Comparison of ENCODE assay signal across 20 cellular contexts in the genomic region with DNA sequence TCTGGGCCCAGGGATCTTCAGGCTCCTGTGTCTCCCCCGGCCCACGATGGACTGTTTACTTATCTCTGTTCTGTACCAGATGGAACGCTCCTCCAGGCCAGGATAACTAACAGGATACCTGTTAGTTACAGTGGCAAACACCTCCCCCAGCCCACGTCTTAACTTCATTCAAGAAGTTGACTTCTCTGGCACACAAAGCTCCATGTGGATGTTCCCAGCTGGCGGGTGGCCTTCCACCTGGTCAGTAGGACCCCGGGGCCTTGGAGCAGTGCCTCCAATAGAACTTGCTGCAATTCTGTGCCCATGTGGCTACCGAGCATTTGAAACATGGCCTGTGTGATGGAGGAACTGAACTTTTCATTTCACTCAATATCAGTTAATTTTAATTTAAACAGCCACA.
DNase-seq lines count a peak whose midpoint lies in the region; ATAC-seq and TF ChIP-seq lines count a peak whose summit lies in the region.
"Had no signal": no experiment of that assay in that cellular context is flagged by ENCODE, and none has a peak within 500 bp of the region (broad histone marks: within the 10 kb centered on the region; RNA-seq: fewer than 3 reads in every experiment).

No MANE protein-coding gene starts in this region.

- H3K36me3 ChIP-seq in BLaER1 (no peaks in the 10 kb centered on the region), lower lobe of right lung (no peaks in the 10 kb centered on the region), breast epithelium (no peaks in the 10 kb centered on the region)
- H3K36me3 ChIP-seq: BLaER1 treated with 17β-estradiol and CSF1 and Interleukin-3, amounts not matched to agents 10 nM and 100 nM had no signal

- H3K9me3 ChIP-seq in BLaER1 (no peaks in the 10 kb centered on the region), lower lobe of right lung (no peaks in the 10 kb centered on the region), breast epithelium (no peaks in the 10 kb centered on the region)
- H3K9me3 ChIP-seq: BLaER1 treated with 17β-estradiol and CSF1 and Interleukin-3, amounts not matched to agents 10 nM and 100 nM had no signal

- TF ChIP-seq POLR2A in breast epithelium (IDR thresholded peaks at IDR 0.05) = no peak

- no peaks in the 10 kb centered on the region for H3K9me3 Mint-ChIP-seq in activated naive CD4-positive, alpha-beta T cell treated with anti-CD3 and anti-CD28 coated beads, Interleukin-2, amount 50 U/mL, for 24 hours
- H3K9me3 Mint-ChIP-seq: CD14-positive monocyte; CD4-positive, alpha-beta T cell; CD8-positive, alpha-beta memory T cell had no signal

- intact Hi-C loops in lower lobe of right lung (cut with DNase I) = no loop called here
- intact Hi-C loops in breast epithelium (cut with DNase I; ENCODE audit: low total_unique reads) = no loop called here

- H3K4me3 ChIP-seq in BLaER1 (no peak overlapping the region), lower lobe of right lung (no peak overlapping the region), breast epithelium (no peak overlapping the region)
- H3K4me3 ChIP-seq: BLaER1 treated with 17β-estradiol and CSF1 and Interleukin-3, amounts not matched to agents 10 nM and 100 nM; GM12878; GM23248 had no signal

- H3K4me1 ChIP-seq in BLaER1 (peaks cover 56% of the 10 kb centered on the region), lower lobe of right lung (peaks cover 4% of the 10 kb centered on the region), breast epithelium (no peaks in the 10 kb centered on the region)

- 0 out of 2 replicates have a peak overlapping the region, but pooled peaks have one; percentile 83 for H3K4me2 ChIP-seq in BLaER1

- H3K4me3 Mint-ChIP-seq in activated naive CD4-positive, alpha-beta T cell treated with anti-CD3 and anti-CD28 coated beads, Interleukin-2, amount 50 U/mL, for 24 hours = no peak overlapping the region
- H3K4me3 Mint-ChIP-seq: B cell; CD14-positive monocyte; CD4-positive, alpha-beta T cell; CD8-positive, alpha-beta memory T cell had no signal

- peaks cover 4% of the 10 kb centered on the region for H3K27me3 Mint-ChIP-seq in activated naive CD4-positive, alpha-beta T cell treated with anti-CD3 and anti-CD28 coated beads, Interleukin-2, amount 50 U/mL, for 24 hours

- peak overlapping the region; percentile 31 for H3K27ac Mint-ChIP-seq in activated naive CD4-positive, alpha-beta T cell treated with anti-CD3 and anti-CD28 coated beads, Interleukin-2, amount 50 U/mL, for 24 hours
- H3K27ac Mint-ChIP-seq: B cell; CD14-positive monocyte; CD4-positive, alpha-beta T cell; CD8-positive, alpha-beta memory T cell had no signal

- no peaks in the 10 kb centered on the region for H3K4me1 Mint-ChIP-seq in activated naive CD4-positive, alpha-beta T cell treated with anti-CD3 and anti-CD28 coated beads, Interleukin-2, amount 50 U/mL, for 24 hours
- H3K4me1 Mint-ChIP-seq: B cell; CD14-positive monocyte; CD8-positive, alpha-beta memory T cell had no signal

- TF ChIP-seq CTCF in lower lobe of right lung (IDR thresholded peaks at IDR 0.05) (no peak), breast epithelium (IDR thresholded peaks at IDR 0.05) (no peak)

- no peaks in the 10 kb centered on the region for H3K36me3 Mint-ChIP-seq in activated naive CD4-positive, alpha-beta T cell treated with anti-CD3 and anti-CD28 coated beads, Interleukin-2, amount 50 U/mL, for 24 hours
- H3K36me3 Mint-ChIP-seq: CD14-positive monocyte; CD8-positive, alpha-beta memory T cell had no signal

- ATAC-seq in lower lobe of right lung (no peak), HG02938 (IDR thresholded peaks at IDR 0.05; ENCODE audit: unreplicated experiment) (no peak)
- ATAC-seq: GM12878 had no signal

- H3K27me3 ChIP-seq in BLaER1 = no peaks in the 10 kb centered on the region
- no peaks in the 10 kb centered on the region for H3K27me3 ChIP-seq in lower lobe of right lung (ENCODE audit: low read depth)
- no peaks in the 10 kb centered on the region for H3K27me3 ChIP-seq in breast epithelium

- no peaks in the 10 kb centered on the region for H4K20me1 ChIP-seq in BLaER1

- H3K27ac ChIP-seq in BLaER1 (0 out of 2 replicates have a peak overlapping the region, but pooled peaks have one; percentile 20), lower lobe of right lung (no peak overlapping the region), breast epithelium (no peak overlapping the region)
- H3K27ac ChIP-seq: 22Rv1; BLaER1 treated with 17β-estradiol and CSF1 and Interleukin-3, amounts not matched to agents 10 nM and 100 nM; GM23248 had no signal

- no peak overlapping the region for H3K9ac ChIP-seq in BLaER1
- H3K9ac ChIP-seq: BLaER1 treated with 17β-estradiol and CSF1 and Interleukin-3, amounts not matched to agents 10 nM and 100 nM; GM23248 had no signal

- DNase-seq in activated naive CD4-positive, alpha-beta T cell (lab: John Stamatoyannopoulos, UW) = no peak
- DNase-seq in lower lobe of right lung = peak; percentile 25
- DNase-seq in breast epithelium (ENCODE audit: low spot score in 2 of 2) = no peak
- DNase-seq: CD4-positive, alpha-beta T cell; CD8-positive, alpha-beta memory T cell; DMS 273 treated with DMSO at 0.1 percent for 48 hours; DMS79; EL; GDM1; GM23248; H7; HCEC 1CT had no signal
